ENCODE assay signal across 8 cellular contexts in genomic region chr1:35557118-35557610, GRCh38. TPM values are rescaled to one million over a fixed set of nuclear protein-coding genes. Genes with fewer than 3 reads are reported as not detected.
DNase-seq lines count a peak whose midpoint lies in the region; ATAC-seq and TF ChIP-seq lines count a peak whose summit lies in the region.

Gene KIAA0319L (minus strand): TSS chr1:35557403. CDS start chr1:35554491, 2,912 bp downstream.

- peaks cover 8% of the 10 kb centered on the region for H3K36me3 Mint-ChIP-seq in activated naive CD4-positive, alpha-beta T cell treated with anti-CD3 and anti-CD28 coated beads for 36 hours (ENCODE audit: low read depth)

- H3K27me3 ChIP-seq in GM23248 (replicated peaks; ENCODE audit: insufficient read depth) (no peaks in the 10 kb centered on the region), lung (ENCODE audit: control insufficient read depth, insufficient read depth) (no peaks in the 10 kb centered on the region), suprapubic skin (no peaks in the 10 kb centered on the region)
- H3K27me3 ChIP-seq in effector memory CD4-positive, alpha-beta T cell (replicated peaks; ENCODE audit: control insufficient read depth, insufficient read depth, low read length, poor library complexity, severe bottlenecking): no peaks in the 10 kb centered on the region

- H3K9ac ChIP-seq in GM23248 (peak within 1 kb of the TSS; percentile 91), SK-N-MC (ENCODE audit: insufficient read length) (peak within 1 kb of the TSS; percentile 89)

- H3K4me2 ChIP-seq in GM23248 (ENCODE audit: unreplicated experiment): peak within 1 kb of the TSS; percentile 95

- CTCF ChIA-PET in activated naive CD4-positive, alpha-beta T cell treated with anti-CD3 and anti-CD28 coated beads for 36 hours (lab: Charles Lee): interaction anchor here (0.6 to 12.3 kb wide), 4 partner anchors 8 to 378 kb away, joined by 4 to 113 read pairs (median 10); no protein-coding TSS in a partner anchor

- peaks cover 9% of the 10 kb centered on the region; the same call in 1 of the 2 replicates for H3K36me3 ChIP-seq in GM23248 (ENCODE audit: low read depth)
- H3K36me3 ChIP-seq in SK-N-MC (ENCODE audit: insufficient read depth, low read length): peaks cover 8% of the 10 kb centered on the region; the same call in 1 of the 2 replicates
- H3K36me3 ChIP-seq in effector memory CD4-positive, alpha-beta T cell (ENCODE audit: control insufficient read depth, insufficient read depth, low read length): peaks cover 14% of the 10 kb centered on the region
- peaks cover 4 to 9% of the 10 kb centered on the region in 2 donors for H3K36me3 ChIP-seq in lung (ENCODE audit: control insufficient read depth in 2 of 2, insufficient read depth in 2 of 2, low read length in 2 of 2)
- H3K36me3 ChIP-seq in suprapubic skin: peaks cover 13% of the 10 kb centered on the region

- ATAC-seq in lung (ENCODE audit: insufficient read depth, low FRiP score): peak; percentile 89

- no peaks in the 10 kb centered on the region for H4K20me1 ChIP-seq in GM23248 (ENCODE audit: insufficient read depth)

- TF ChIP-seq EP300 in suprapubic skin (IDR thresholded peaks at IDR 0.05): no peak

- WGBS in GM23248 (ENCODE audit: low coverage in 1 of 2, low lambda C conversion rate in 2 of 2, missing lambda C conversion rate in 2 of 2), 2 experiments: 1 to 2% methylated on average over 15 to 38 of the region's 39 CpGs
- 0 to 2% methylated on average over 32 to 39 of the region's 39 CpGs for WGBS in lung, 2 donors
- 0% methylated on average over 5 of the region's 39 CpGs for WGBS in suprapubic skin

- no peaks in the 10 kb centered on the region for H3K9me3 Mint-ChIP-seq in activated naive CD4-positive, alpha-beta T cell treated with anti-CD3 and anti-CD28 coated beads for 36 hours

- peak in 1 of 2 donors; percentile 27 for TF ChIP-seq POLR2A in suprapubic skin (IDR thresholded peaks at IDR 0.05)

- H3K27ac ChIP-seq in GM23248 (peak within 1 kb of the TSS; percentile 70), SK-N-MC (peak within 1 kb of the TSS; percentile 82), lung (ENCODE audit: low read depth in 1 of 2, low read length in 1 of 2) (peak within 1 kb of the TSS; percentile 89 to 99), suprapubic skin (peak within 1 kb of the TSS; percentile 91)
- H3K27ac ChIP-seq in effector memory CD4-positive, alpha-beta T cell (ENCODE audit: insufficient read depth, low read length, poor library complexity, severe bottlenecking): peak within 1 kb of the TSS; percentile 85

- peak within 1 kb of the TSS; percentile 95 for H3K4me3 Mint-ChIP-seq in activated naive CD4-positive, alpha-beta T cell treated with anti-CD3 and anti-CD28 coated beads for 36 hours

- peak within 1 kb of the TSS; percentile 92 for H3K27ac Mint-ChIP-seq in activated naive CD4-positive, alpha-beta T cell treated with anti-CD3 and anti-CD28 coated beads for 36 hours

- H3K9me2 ChIP-seq in GM23248 (ENCODE audit: insufficient read depth): no peaks in the 10 kb centered on the region

- peaks cover 30% of the 10 kb centered on the region for H3F3A ChIP-seq in GM23248 (ENCODE audit: insufficient read depth)

- DNase-seq in activated naive CD4-positive, alpha-beta T cell treated with anti-CD3 and anti-CD28 coated beads for 36 hours: no peak
- no peak for DNase-seq in activated naive CD4-positive, alpha-beta T cell treated with anti-CD3 and anti-CD28 coated beads, Interleukin-2, amount 50 U/mL, for 16 hours
- DNase-seq in GM23248: peak; percentile 90
- peak; percentile 39 for DNase-seq in Jurkat, Clone E6-1 (ENCODE audit: low read depth, low spot score)
- no peak for DNase-seq in SK-N-MC (ENCODE audit: low read depth, low spot score)
- DNase-seq in effector memory CD4-positive, alpha-beta T cell: no peak
- DNase-seq in lung (ENCODE audit: low spot score): peak; percentile 91
- DNase-seq in suprapubic skin (ENCODE audit: low spot score in 2 of 2): peak; percentile 83 to 93

- intact Hi-C loops in activated naive CD4-positive, alpha-beta T cell treated with anti-CD3 and anti-CD28 coated beads for 36 hours (cut with micrococcal nuclease): loop anchor here (1.0 to 10.0 kb wide), 8 partner anchors 18 to 760 kb away; partner anchors contain the start of genes PSMB2, SFPQ, SMIM12 and ZMYM4

- peak within 1 kb of the TSS; percentile 76 for H2AFZ ChIP-seq in GM23248

- peaks cover 21% of the 10 kb centered on the region for H3K79me2 ChIP-seq in GM23248 (ENCODE audit: insufficient read depth)

- in situ Hi-C loops in GM23248 (cut with MboI): no loop called here

- peaks cover 25% of the 10 kb centered on the region for H3K4me1 ChIP-seq in GM23248 (ENCODE audit: insufficient read depth)
- H3K4me1 ChIP-seq in effector memory CD4-positive, alpha-beta T cell (ENCODE audit: control insufficient read depth, insufficient read depth, low read length, poor library complexity, severe bottlenecking): peaks cover 25% of the 10 kb centered on the region
- peaks cover 0 to 12% of the 10 kb centered on the region in 2 donors for H3K4me1 ChIP-seq in lung (ENCODE audit: control insufficient read depth in 2 of 2, insufficient read depth in 2 of 2, low read length in 2 of 2)
- peaks cover 74% of the 10 kb centered on the region for H3K4me1 ChIP-seq in suprapubic skin

- H3K4me3 ChIP-seq in GM23248 (peak within 1 kb of the TSS; percentile 86), SK-N-MC (peak within 1 kb of the TSS; percentile 95), lung (peak within 1 kb of the TSS; percentile 82), suprapubic skin (peak within 1 kb of the TSS; percentile 76)
- peak within 1 kb of the TSS; percentile 85 for H3K4me3 ChIP-seq in Jurkat, Clone E6-1 (ENCODE audit: low read length)
- peak within 1 kb of the TSS; percentile 97 for H3K4me3 ChIP-seq in effector memory CD4-positive, alpha-beta T cell (ENCODE audit: insufficient read depth, low read depth, low read length, poor library complexity, severe bottlenecking)

- peaks cover 44% of the 10 kb centered on the region for H3K4me1 Mint-ChIP-seq in activated naive CD4-positive, alpha-beta T cell treated with anti-CD3 and anti-CD28 coated beads for 36 hours (ENCODE audit: low read depth)

- no peaks in the 10 kb centered on the region for H3K9me3 ChIP-seq in GM23248 (ENCODE audit: low read depth)
- H3K9me3 ChIP-seq in SK-N-MC (ENCODE audit: low read depth, low read length): no peaks in the 10 kb centered on the region
- H3K9me3 ChIP-seq in effector memory CD4-positive, alpha-beta T cell (ENCODE audit: control insufficient read depth, low read length): no peaks in the 10 kb centered on the region
- no peaks in the 10 kb centered on the region for H3K9me3 ChIP-seq in lung (ENCODE audit: control insufficient read depth in 2 of 2, insufficient read depth in 1 of 2, low read length in 1 of 2)
- H3K9me3 ChIP-seq in suprapubic skin: no peaks in the 10 kb centered on the region

- TF ChIP-seq CTCF in lung (IDR thresholded peaks at IDR 0.05; ENCODE audit: control extremely low read depth, extremely low read depth) (no peak), suprapubic skin (IDR thresholded peaks at IDR 0.05) (no peak)

- H3K27me3 Mint-ChIP-seq in activated naive CD4-positive, alpha-beta T cell treated with anti-CD3 and anti-CD28 coated beads for 36 hours (ENCODE audit: low read depth): no peaks in the 10 kb centered on the region

RNA-seq across cellular contexts. Expression of gene KIAA0319L, which starts in this region (rescaled TPM):
- total RNA-seq in activated naive CD4-positive, alpha-beta T cell treated with anti-CD3 and anti-CD28 coated beads for 36 hours: 10 to 100 TPM; 22.6 to 24.2 TPM
- total RNA-seq in GM23248 (2014; rRNA removed; shearing (Covaris generic)): 24.4 and 28.3 TPM in 2 replicates
- polyA plus RNA-seq in GM23248 (2016; fragmentation: Nextera tagmentation; extraction: Ambion mirVana): 16.6 and 18.1 TPM in 2 replicates
- polyA plus RNA-seq in Jurkat, Clone E6-1 (2012; ENCODE audit: insufficient read depth, insufficient read length): 24.2 TPM
- 100 to 1,000 TPM in 1 of 2 donors, 10 to 100 TPM in 1; 85.6 to 121 TPM for total RNA-seq in lung
- polyA plus RNA-seq in lung: 10 to 100 TPM; 20.3 to 36.2 TPM
- 100 to 1,000 TPM in 2 of 4 donors, 10 to 100 TPM in 2; 52.1 to 124 (median 83.5) TPM for total RNA-seq in suprapubic skin

Comparison
In these comparisons a context has a peak if more than half of its experiments do, and no peak if none do; other contexts are left out.
1. DNase-seq: peak in GM23248 (single experiment), Jurkat, Clone E6-1 (single experiment), lung (single experiment) and suprapubic skin (2 of 2); none in activated naive CD4-positive, alpha-beta T cell treated with anti-CD3 and anti-CD28 coated beads for 36 hours (single experiment), activated naive CD4-positive, alpha-beta T cell treated with anti-CD3 and anti-CD28 coated beads, Interleukin-2, amount 50 U/mL, for 16 hours (single experiment), SK-N-MC (single experiment) and effector memory CD4-positive, alpha-beta T cell (0 of 3).
2. Peak in every context shown above with its lines, with median percentiles within 50 percentile points of each other: H3K27ac ChIP-seq and H3K4me3 ChIP-seq.